Comparison of ENCODE assay signal across 1 cellular context in genomic region chr11:20672575-20672974, GRCh38.
TF ChIP-seq lines count a peak whose summit lies in the region.

No MANE protein-coding gene starts in this region.

TF ChIP-seq in SK-N-SH treated with all-trans-retinoic acid at 6 μM for 48 hours, 23 proteins besides CTCF, POLR2A, EP300 and RAD21 (continued from another document):
- TF ChIP-seq, protein P1, sequence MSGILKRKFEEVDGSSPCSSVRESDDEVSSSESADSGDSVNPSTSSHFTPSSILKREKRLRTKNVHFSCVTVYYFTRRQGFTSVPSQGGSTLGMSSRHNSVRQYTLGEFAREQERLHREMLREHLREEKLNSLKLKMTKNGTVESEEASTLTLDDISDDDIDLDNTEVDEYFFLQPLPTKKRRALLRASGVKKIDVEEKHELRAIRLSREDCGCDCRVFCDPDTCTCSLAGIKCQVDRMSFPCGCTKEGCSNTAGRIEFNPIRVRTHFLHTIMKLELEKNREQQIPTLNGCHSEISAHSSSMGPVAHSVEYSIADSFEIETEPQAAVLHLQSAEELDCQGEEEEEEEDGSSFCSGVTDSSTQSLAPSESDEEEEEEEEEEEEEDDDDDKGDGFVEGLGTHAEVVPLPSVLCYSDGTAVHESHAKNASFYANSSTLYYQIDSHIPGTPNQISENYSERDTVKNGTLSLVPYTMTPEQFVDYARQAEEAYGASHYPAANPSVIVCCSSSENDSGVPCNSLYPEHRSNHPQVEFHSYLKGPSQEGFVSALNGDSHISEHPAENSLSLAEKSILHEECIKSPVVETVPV (CRISPR knock-in tag; IDR thresholded peaks at IDR 0.05) = no peak
- TF ChIP-seq ZNF565 (CRISPR knock-in tag; conservative IDR thresholded peaks at IDR 0.05; ENCODE audit: low read depth) (no peak), SNAI2 (CRISPR knock-in tag; IDR thresholded peaks at IDR 0.05) (no peak), TCF4 (CRISPR knock-in tag; IDR thresholded peaks at IDR 0.05; ENCODE audit: borderline replicate concordance) (no peak), ZNF70 (CRISPR knock-in tag; IDR thresholded peaks at IDR 0.05) (no peak), BACH2 (CRISPR knock-in tag; IDR thresholded peaks at IDR 0.05; ENCODE audit: borderline replicate concordance) (no peak)
- TF ChIP-seq, protein P2, sequence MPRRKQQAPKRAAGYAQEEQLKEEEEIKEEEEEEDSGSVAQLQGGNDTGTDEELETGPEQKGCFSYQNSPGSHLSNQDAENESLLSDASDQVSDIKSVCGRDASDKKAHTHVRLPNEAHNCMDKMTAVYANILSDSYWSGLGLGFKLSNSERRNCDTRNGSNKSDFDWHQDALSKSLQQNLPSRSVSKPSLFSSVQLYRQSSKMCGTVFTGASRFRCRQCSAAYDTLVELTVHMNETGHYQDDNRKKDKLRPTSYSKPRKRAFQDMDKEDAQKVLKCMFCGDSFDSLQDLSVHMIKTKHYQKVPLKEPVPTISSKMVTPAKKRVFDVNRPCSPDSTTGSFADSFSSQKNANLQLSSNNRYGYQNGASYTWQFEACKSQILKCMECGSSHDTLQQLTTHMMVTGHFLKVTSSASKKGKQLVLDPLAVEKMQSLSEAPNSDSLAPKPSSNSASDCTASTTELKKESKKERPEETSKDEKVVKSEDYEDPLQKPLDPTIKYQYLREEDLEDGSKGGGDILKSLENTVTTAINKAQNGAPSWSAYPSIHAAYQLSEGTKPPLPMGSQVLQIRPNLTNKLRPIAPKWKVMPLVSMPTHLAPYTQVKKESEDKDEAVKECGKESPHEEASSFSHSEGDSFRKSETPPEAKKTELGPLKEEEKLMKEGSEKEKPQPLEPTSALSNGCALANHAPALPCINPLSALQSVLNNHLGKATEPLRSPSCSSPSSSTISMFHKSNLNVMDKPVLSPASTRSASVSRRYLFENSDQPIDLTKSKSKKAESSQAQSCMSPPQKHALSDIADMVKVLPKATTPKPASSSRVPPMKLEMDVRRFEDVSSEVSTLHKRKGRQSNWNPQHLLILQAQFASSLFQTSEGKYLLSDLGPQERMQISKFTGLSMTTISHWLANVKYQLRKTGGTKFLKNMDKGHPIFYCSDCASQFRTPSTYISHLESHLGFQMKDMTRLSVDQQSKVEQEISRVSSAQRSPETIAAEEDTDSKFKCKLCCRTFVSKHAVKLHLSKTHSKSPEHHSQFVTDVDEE (CRISPR knock-in tag; IDR thresholded peaks at IDR 0.05) = no peak
